Comparison of ENCODE assay signal across 25 cellular contexts in the genomic region with DNA sequence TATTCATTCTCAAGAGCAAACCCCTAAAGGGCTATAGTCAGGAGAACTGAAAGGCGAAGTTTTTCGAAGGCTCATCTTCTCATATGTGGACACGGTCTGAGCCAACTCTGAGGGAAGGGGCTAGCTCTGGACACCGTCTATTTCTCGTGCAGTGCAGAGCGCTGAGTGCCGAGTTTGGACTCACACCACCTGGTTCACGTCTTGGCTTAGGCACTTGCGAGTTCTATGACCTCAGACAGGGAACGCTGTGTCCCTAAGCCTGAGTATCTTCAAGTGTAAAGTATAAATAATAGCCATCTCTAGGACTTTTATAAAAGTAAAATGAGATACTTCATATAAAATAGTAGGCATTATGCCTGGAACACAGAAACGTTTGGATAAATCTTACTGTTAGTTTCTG.
"Had no signal": no experiment of that assay in that cellular context is flagged by ENCODE, and none has a peak within 500 bp of the region (broad histone marks: within the 10 kb centered on the region; RNA-seq: fewer than 3 reads in every experiment).

No MANE protein-coding gene starts in this region.

- ATAC-seq: activated CD4-positive, CD25-positive, alpha-beta regulatory T cell treated with anti-CD3 and anti-CD28 coated beads, Interleukin-2, amount 50 U/mL, for 24 hours; effector memory CD8-positive, alpha-beta T cell; left lobe of liver; naive thymus-derived CD8-positive, alpha-beta T cell; right lobe of liver; stimulated activated effector memory CD8-positive, alpha-beta T cell treated with anti-CD3 and anti-CD28 coated beads, Interleukin-12 subunit alpha, Interleukin-12 subunit beta, amount 100 ng/mL, for 72 hours; T-helper 17 cell had no signal

- H3K27me3 ChIP-seq: brain microvascular endothelial cell, neural progenitor cell, right lobe of liver, thyroid gland had no signal

- DNase-seq: activated CD4-positive, alpha-beta T cell treated with anti-CD3 and anti-CD28 coated beads for 48 hours; activated CD4-positive, alpha-beta T cell treated with anti-CD3 and anti-CD28 coated beads, Interleukin-2, amount 50 U/mL, for 48 hours; activated CD8-positive, alpha-beta memory T cell treated with anti-CD3 and anti-CD28 coated beads for 24 hours; activated gamma-delta T cell; activated naive CD4-positive, alpha-beta T cell treated with anti-CD3 and anti-CD28 coated beads, Interleukin-2, amount 10 ng/mL, durations not matched to agents 7 days and 5 days; activated naive CD8-positive, alpha-beta T cell treated with anti-CD3 and anti-CD28 coated beads, Interleukin-2, amount 10 ng/mL, durations not matched to agents 7 days and 5 days; brain microvascular endothelial cell; caudate nucleus; cortex of kidney; effector memory CD8-positive, alpha-beta T cell; head of caudate nucleus; mammary epithelial cell; naive thymus-derived CD8-positive, alpha-beta T cell; right lobe of liver; stimulated activated CD4-positive, alpha-beta T cell treated with anti-CD3 and anti-CD28 coated beads, Interleukin-4, amount 100 ng/mL, for 24 hours; substantia nigra; T-helper 17 cell; T1000; thyroid gland; WERI-Rb-1 had no signal

- H3K9ac ChIP-seq: neural progenitor cell had no signal

- H3K4me1 ChIP-seq: right lobe of liver, thyroid gland had no signal

- H3K4me2 ChIP-seq: neural progenitor cell had no signal

- H3K36me3 ChIP-seq: brain microvascular endothelial cell, neural progenitor cell, right lobe of liver, thyroid gland had no signal

- H3K4me3 ChIP-seq: neural progenitor cell, right lobe of liver, skin epidermis, thyroid gland had no signal

- H3K27ac ChIP-seq: brain microvascular endothelial cell, neural progenitor cell, right lobe of liver, skin epidermis, thyroid gland, WERI-Rb-1 had no signal

- H2AFZ ChIP-seq: neural progenitor cell had no signal

- H3K9me3 ChIP-seq: right lobe of liver, thyroid gland had no signal
